In the genomic region with DNA sequence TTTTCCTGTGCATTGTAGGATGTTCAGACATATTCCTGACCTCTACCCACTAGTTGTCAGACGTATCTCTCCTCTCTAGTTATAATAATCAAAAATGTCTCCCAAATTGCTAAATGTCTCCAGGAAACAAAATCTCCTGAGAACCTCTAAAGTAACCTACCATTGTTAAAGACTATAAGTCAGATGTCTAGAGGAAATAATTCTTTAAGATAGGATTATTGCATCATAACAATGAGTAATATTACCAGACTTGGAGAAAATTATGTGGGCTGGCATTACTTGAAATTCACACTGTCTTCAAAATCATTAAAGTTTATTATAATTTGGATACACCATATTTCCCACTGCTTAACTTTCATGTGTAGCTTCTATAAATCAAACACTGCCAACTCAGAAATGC, we compare ENCODE assay signal across 18 cellular contexts.
"Had no signal": no experiment of that assay in that cellular context is flagged by ENCODE, and none has a peak within 500 bp of the region (broad histone marks: within the 10 kb centered on the region; RNA-seq: fewer than 3 reads in every experiment).

No MANE protein-coding gene starts in this region.

- H3K4me3 Mint-ChIP-seq: activated T-helper 1 cell treated with anti-CD3 and anti-CD28 coated beads, Interleukin-12 subunit alpha, Interleukin-12 subunit beta, Interleukin-2, Interleukin-4 antibody, amounts not matched to agents 30 ng/mL and 10 ng/mL and 1 ng/mL, durations not matched to agents 14 hours and 24 hours and 36 hours; memory B cell; nephron had no signal

- H3K27me3 ChIP-seq: ascending aorta, cardiac muscle cell, gastroesophageal sphincter, heart right ventricle, left lung, tibial nerve, uterus had no signal

- H3K4me1 ChIP-seq: ascending aorta, left lung, tibial nerve, uterus had no signal

- H3K36me3 Mint-ChIP-seq: memory B cell had no signal

- H3K9me3 Mint-ChIP-seq: activated T-helper 1 cell treated with anti-CD3 and anti-CD28 coated beads, Interleukin-12 subunit alpha, Interleukin-12 subunit beta, Interleukin-2, Interleukin-4 antibody, amounts not matched to agents 30 ng/mL and 10 ng/mL and 1 ng/mL, durations not matched to agents 14 hours and 24 hours and 36 hours; memory B cell; nephron had no signal

- DNase-seq: activated CD4-positive, CD25-positive, alpha-beta regulatory T cell; activated naive CD4-positive, alpha-beta T cell treated with Interleukin-2 at 50 U/mL for 16 hours; effector CD4-positive, alpha-beta T cell; heart right ventricle; left lung; occipital lobe; stimulated activated CD4-positive, alpha-beta T cell treated with anti-CD3 and anti-CD28 coated beads, Interleukin-15, amount 100 ng/mL, for 24 hours; stimulated activated CD4-positive, alpha-beta T cell treated with anti-CD3 and anti-CD28 coated beads, Interleukin-4, amount 100 ng/mL, for 24 hours; stimulated activated naive CD4-positive, alpha-beta T cell; uterus had no signal

- H3K36me3 ChIP-seq: ascending aorta, cardiac muscle cell, gastroesophageal sphincter, heart right ventricle, left lung, tibial nerve, uterus had no signal

- H3K4me1 Mint-ChIP-seq: memory B cell had no signal

- H3K4me3 ChIP-seq: ascending aorta, cardiac muscle cell, coronary artery, gastroesophageal sphincter, heart right ventricle, left lung, tibial nerve, uterus had no signal

- H3K9me3 ChIP-seq: ascending aorta, gastroesophageal sphincter, heart right ventricle, tibial nerve, uterus had no signal

- ATAC-seq: gastroesophageal sphincter, heart right ventricle, left lung had no signal

- H3K27ac Mint-ChIP-seq: activated T-helper 1 cell treated with anti-CD3 and anti-CD28 coated beads, Interleukin-12 subunit alpha, Interleukin-12 subunit beta, Interleukin-2, Interleukin-4 antibody, amounts not matched to agents 30 ng/mL and 10 ng/mL and 1 ng/mL, durations not matched to agents 14 hours and 24 hours and 36 hours; memory B cell had no signal

- H3K27me3 Mint-ChIP-seq: memory B cell had no signal
